In the genomic region with DNA sequence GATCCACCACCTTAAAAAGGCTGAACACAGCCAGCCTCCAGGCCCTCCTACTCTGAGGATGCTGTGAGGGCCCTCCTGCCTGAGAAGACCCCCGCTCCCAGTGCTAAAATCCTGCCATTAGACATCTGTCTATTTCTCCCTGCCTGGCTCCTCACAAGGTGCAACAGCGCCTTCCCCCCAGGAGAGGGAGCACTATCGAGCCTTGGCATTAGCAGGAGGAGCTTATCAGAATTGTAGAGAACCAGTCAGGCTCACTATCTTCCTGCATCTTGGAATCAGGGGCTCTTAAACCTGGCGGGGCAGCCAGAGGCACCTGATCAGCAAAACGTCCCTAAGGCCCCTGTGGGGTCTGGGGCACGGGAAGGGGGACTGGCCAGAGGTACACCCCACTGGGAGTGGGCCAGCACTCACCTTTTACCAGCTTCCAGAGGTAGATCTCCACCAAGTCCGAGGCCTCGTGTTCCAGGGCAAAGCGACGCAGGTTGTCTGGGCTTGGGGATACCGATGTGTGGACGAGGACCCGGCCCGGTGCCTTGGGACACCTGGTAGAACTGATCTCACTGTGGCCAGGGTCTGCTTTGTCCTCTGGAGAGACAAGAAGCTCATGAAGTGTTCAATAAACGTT, we compare ENCODE assay signal across 8 cellular contexts. TPM values are rescaled to one million over a fixed set of nuclear protein-coding genes. Genes with fewer than 3 reads are reported as not detected.
DNase-seq lines count a peak whose midpoint lies in the region; ATAC-seq and TF ChIP-seq lines count a peak whose summit lies in the region.

No MANE protein-coding gene starts in this region.

- H3K27me3 Mint-ChIP-seq in type B pancreatic cell, result peaks cover 11% of the 10 kb centered on the region

- peak; percentile 49 for TF ChIP-seq CTCF in GM12801 (IDR thresholded peaks at IDR 0.05; ENCODE audit: extremely low read depth, insufficient read length)
- TF ChIP-seq CTCF in fibroblast of pulmonary artery (IDR thresholded peaks at IDR 0.05; ENCODE audit: low read length, missing control alignments), result peak; percentile 99
- TF ChIP-seq CTCF in type B pancreatic cell (conservative IDR thresholded peaks at IDR 0.05), result peak; percentile 92

- H3K9me3 Mint-ChIP-seq in type B pancreatic cell, result no peaks in the 10 kb centered on the region

- no peaks in the 10 kb centered on the region for H3K36me3 Mint-ChIP-seq in type B pancreatic cell

- ATAC-seq in HG03521 (IDR thresholded peaks at IDR 0.05; ENCODE audit: unreplicated experiment), result no peak

- H3K27ac Mint-ChIP-seq in type B pancreatic cell, result peak overlapping the region; percentile 43

- H3K4me3 ChIP-seq in fibroblast of pulmonary artery (replicated peaks; ENCODE audit: low read depth, low read length), result no peak overlapping the region

- in situ Hi-C loops in KBM-7 (cut with MboI; ENCODE audit: low pct_unique_long_range_greater_than_20kb, low sequenced_read_pairs), result no loop called here

- H3K4me1 Mint-ChIP-seq in type B pancreatic cell (ENCODE audit: unreplicated experiment), result peaks cover 5% of the 10 kb centered on the region

- no peak overlapping the region for H3K4me3 Mint-ChIP-seq in type B pancreatic cell

- DNase-seq in KBM-7 (peak; percentile 75), RPMI7951 (ENCODE audit: low read depth) (peak; percentile 60), activated T-helper 1 cell treated with Interleukin-2 at 50 U/mL for 16 hours (ENCODE audit: low read depth) (peak; percentile 19), fibroblast of pulmonary artery (ENCODE audit: low read depth) (peak; percentile 79), nucleus accumbens (lab: John Stamatoyannopoulos, UW) (peak in 46 of 56 donors; percentile 11 to 80 (median 36)), type B pancreatic cell (ENCODE audit: extremely low spot score, unreplicated experiment) (no peak)

RNA-seq across cellular contexts. Expression of a gene that starts 28.7 kb away (rescaled TPM):
- not detected in 2 replicates for total RNA-seq in RPMI7951 (2014; rRNA removed; shearing (Covaris generic))
- 1.4 TPM in 1 of 2 replicates, not detected in the other for total RNA-seq in type B pancreatic cell (ENCODE audit: low replicate concordance)

RNA-seq across cellular contexts. Expression of a gene that starts 46.2 kb away (rescaled TPM):
- 9.3 and 11.1 TPM in 2 replicates for total RNA-seq in RPMI7951 (2014; rRNA removed; shearing (Covaris generic))
- 16.8 and 18.8 TPM in 2 replicates for total RNA-seq in type B pancreatic cell (ENCODE audit: low replicate concordance)

Comparison
In these comparisons a context has a peak if more than half of its experiments do, and no peak if none do; other contexts are left out.
1. CTCF ChIP-seq: peak in every context shown above with its lines; median percentile 99 in fibroblast of pulmonary artery; 92 in type B pancreatic cell; 49 in GM12801.